Comparison of ENCODE assay signal across 1 cellular context in the genomic region with DNA sequence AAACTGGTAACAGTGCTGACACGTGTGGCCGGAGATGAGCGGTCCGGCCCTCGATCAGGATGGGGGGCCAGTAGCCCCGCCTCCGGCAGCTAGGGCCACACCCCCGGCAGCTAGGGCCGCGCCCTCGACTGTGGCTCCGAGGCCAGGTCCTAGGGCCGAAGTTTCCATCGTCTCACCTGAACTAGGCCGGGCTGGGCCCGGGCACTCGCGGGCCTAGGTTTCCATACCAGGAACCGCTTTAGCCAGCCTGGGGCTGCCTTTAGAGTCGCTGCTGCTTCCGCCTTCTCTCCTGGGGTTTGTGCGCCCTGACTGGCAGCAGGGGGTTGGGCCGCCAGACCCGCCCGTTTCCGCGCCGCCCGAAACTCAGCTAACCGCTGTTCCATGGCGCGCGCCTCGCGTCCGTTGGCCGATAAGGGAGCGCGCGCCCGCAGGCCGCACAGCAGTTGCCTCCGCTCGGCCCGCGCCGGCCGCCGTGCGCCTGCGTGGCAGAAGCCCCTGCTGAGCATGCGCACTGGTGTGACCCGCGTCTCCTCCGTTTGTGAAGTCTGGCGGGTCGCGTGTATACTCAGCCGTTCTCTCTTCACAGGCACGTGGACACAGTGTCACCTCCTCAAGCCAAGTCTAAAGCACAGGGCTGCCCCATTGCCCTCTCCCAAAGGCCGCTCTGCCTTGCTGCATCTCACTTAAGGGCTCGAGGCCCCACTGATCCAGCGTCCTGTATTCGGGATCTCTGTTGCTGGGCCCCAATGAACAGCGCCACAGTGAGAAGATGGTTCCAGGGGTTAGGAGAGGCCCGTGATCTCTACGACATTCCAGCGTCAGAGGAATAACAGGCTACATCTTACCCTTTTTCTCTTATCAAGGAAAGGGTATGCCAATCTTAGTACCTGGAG.
TF ChIP-seq lines count a peak whose summit lies in the region.

A gene with protein sequence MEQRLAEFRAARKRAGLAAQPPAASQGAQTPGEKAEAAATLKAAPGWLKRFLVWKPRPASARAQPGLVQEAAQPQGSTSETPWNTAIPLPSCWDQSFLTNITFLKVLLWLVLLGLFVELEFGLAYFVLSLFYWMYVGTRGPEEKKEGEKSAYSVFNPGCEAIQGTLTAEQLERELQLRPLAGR (minus strand): TSS at position 480 of the 893 bp plus-strand sequence. CDS start 97 bp downstream, at position 383.

TF ChIP-seq in HepG2, 621 proteins besides CTCF, POLR2A, EP300 and RAD21 (continued from another document and continues in another):
- TF ChIP-seq CERS6 (CRISPR knock-in tag; IDR thresholded peaks at IDR 0.05) (peak; percentile 84; the same call in 1 of the 2 replicates), ZNF615 (CRISPR knock-in tag; IDR thresholded peaks at IDR 0.05; ENCODE audit: borderline replicate concordance) (peak; percentile 84; the same call in 1 of the 2 replicates), TOPORS (CRISPR knock-in tag; IDR thresholded peaks at IDR 0.05) (peak; percentile 97), HNRNPLL (IDR thresholded peaks at IDR 0.05; ENCODE audit: low read depth, low read length, poor library complexity, severe bottlenecking) (peak; percentile 83), XRCC5 (optimal IDR thresholded peaks at IDR 0.05; ENCODE audit: low read length) (peak; percentile 71), TSC22D2 (CRISPR knock-in tag; IDR thresholded peaks at IDR 0.05; ENCODE audit: borderline replicate concordance) (no peak; the same call in 1 of the 2 replicates), RARA (CRISPR knock-in tag; IDR thresholded peaks at IDR 0.05) (peak; percentile 58; the same call in 1 of the 2 replicates), ETS1 (CRISPR knock-in tag; IDR thresholded peaks at IDR 0.05) (peak; percentile 97), ESRRA (CRISPR knock-in tag; IDR thresholded peaks at IDR 0.05; ENCODE audit: low read depth) (peak; percentile 74; the same call in 1 of the 2 replicates), PBX2 (CRISPR knock-in tag; IDR thresholded peaks at IDR 0.05) (0 out of 2 replicates have a peak, but pooled peaks have one; percentile 30), KLF11 (CRISPR knock-in tag; IDR thresholded peaks at IDR 0.05) (peak; percentile 64; the same call in 1 of the 2 replicates), EHMT2 (IDR thresholded peaks at IDR 0.05; ENCODE audit: borderline replicate concordance, low read depth, low read length) (no peak; the same call in 1 of the 2 replicates), IRF1 (CRISPR knock-in tag; IDR thresholded peaks at IDR 0.05; ENCODE audit: low read depth) (peak; percentile 92; the same call in 1 of the 2 replicates), KLF9 (CRISPR knock-in tag; IDR thresholded peaks at IDR 0.05; ENCODE audit: low read depth) (no peak), ZNF781 (CRISPR knock-in tag; IDR thresholded peaks at IDR 0.05; ENCODE audit: borderline replicate concordance, not compliant biosample characterization) (peak; percentile 98), ZMYM3 (CRISPR knock-in tag; IDR thresholded peaks at IDR 0.05) (peak; percentile 29; the same call in 1 of the 2 replicates), YEATS4 (CRISPR knock-in tag; IDR thresholded peaks at IDR 0.05; ENCODE audit: borderline replicate concordance) (peak; percentile 92), ZNF710 (CRISPR knock-in tag; IDR thresholded peaks at IDR 0.05; ENCODE audit: borderline replicate concordance) (no peak; the same call in 1 of the 2 replicates), ZBTB38 (CRISPR knock-in tag; IDR thresholded peaks at IDR 0.05) (peak; percentile 28; the same call in 1 of the 2 replicates), HNRNPL (IDR thresholded peaks at IDR 0.05; ENCODE audit: low read depth, low read length) (0 out of 2 replicates have a peak, but pooled peaks have one; percentile 44), THAP9 (CRISPR knock-in tag; IDR thresholded peaks at IDR 0.05; ENCODE audit: borderline replicate concordance) (peak; percentile 91), ZSCAN25 (CRISPR knock-in tag; IDR thresholded peaks at IDR 0.05) (peak; percentile 81), STAT5B (CRISPR knock-in tag; IDR thresholded peaks at IDR 0.05) (no peak), HOMEZ (CRISPR knock-in tag; IDR thresholded peaks at IDR 0.05; ENCODE audit: low read depth) (peak; percentile 8), E2F5 (CRISPR knock-in tag; conservative IDR thresholded peaks at IDR 0.05) (peak; percentile 81)
- TF ChIP-seq, protein P1, sequence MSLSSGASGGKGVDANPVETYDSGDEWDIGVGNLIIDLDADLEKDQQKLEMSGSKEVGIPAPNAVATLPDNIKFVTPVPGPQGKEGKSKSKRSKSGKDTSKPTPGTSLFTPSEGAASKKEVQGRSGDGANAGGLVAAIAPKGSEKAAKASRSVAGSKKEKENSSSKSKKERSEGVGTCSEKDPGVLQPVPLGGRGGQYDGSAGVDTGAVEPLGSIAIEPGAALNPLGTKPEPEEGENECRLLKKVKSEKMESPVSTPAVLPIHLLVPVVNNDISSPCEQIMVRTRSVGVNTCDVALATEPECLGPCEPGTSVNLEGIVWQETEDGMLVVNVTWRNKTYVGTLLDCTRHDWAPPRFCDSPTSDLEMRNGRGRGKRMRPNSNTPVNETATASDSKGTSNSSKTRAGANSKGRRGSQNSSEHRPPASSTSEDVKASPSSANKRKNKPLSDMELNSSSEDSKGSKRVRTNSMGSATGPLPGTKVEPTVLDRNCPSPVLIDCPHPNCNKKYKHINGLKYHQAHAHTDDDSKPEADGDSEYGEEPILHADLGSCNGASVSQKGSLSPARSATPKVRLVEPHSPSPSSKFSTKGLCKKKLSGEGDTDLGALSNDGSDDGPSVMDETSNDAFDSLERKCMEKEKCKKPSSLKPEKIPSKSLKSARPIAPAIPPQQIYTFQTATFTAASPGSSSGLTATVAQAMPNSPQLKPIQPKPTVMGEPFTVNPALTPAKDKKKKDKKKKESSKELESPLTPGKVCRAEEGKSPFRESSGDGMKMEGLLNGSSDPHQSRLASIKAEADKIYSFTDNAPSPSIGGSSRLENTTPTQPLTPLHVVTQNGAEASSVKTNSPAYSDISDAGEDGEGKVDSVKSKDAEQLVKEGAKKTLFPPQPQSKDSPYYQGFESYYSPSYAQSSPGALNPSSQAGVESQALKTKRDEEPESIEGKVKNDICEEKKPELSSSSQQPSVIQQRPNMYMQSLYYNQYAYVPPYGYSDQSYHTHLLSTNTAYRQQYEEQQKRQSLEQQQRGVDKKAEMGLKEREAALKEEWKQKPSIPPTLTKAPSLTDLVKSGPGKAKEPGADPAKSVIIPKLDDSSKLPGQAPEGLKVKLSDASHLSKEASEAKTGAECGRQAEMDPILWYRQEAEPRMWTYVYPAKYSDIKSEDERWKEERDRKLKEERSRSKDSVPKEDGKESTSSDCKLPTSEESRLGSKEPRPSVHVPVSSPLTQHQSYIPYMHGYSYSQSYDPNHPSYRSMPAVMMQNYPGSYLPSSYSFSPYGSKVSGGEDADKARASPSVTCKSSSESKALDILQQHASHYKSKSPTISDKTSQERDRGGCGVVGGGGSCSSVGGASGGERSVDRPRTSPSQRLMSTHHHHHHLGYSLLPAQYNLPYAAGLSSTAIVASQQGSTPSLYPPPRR (CRISPR knock-in tag; IDR thresholded peaks at IDR 0.05; ENCODE audit: borderline replicate concordance): peak; percentile 82
- TF ChIP-seq, protein P2, sequence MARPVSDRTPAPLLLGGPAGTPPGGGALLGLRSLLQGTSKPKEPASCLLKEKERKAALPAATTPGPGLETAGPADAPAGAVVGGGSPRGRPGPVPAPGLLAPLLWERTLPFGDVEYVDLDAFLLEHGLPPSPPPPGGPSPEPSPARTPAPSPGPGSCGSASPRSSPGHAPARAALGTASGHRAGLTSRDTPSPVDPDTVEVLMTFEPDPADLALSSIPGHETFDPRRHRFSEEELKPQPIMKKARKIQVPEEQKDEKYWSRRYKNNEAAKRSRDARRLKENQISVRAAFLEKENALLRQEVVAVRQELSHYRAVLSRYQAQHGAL (CRISPR knock-in tag; IDR thresholded peaks at IDR 0.05; ENCODE audit: not compliant biosample characterization): peak; percentile 96
- TF ChIP-seq, protein P3, sequence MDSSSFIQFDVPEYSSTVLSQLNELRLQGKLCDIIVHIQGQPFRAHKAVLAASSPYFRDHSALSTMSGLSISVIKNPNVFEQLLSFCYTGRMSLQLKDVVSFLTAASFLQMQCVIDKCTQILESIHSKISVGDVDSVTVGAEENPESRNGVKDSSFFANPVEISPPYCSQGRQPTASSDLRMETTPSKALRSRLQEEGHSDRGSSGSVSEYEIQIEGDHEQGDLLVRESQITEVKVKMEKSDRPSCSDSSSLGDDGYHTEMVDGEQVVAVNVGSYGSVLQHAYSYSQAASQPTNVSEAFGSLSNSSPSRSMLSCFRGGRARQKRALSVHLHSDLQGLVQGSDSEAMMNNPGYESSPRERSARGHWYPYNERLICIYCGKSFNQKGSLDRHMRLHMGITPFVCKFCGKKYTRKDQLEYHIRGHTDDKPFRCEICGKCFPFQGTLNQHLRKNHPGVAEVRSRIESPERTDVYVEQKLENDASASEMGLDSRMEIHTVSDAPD (CRISPR knock-in tag; IDR thresholded peaks at IDR 0.05): peak; percentile 66
